21 cellular contexts compared by ENCODE assay signal in genomic region chr11:59000007-59000406, GRCh38.
"Had no signal": no experiment of that assay in that cellular context is flagged by ENCODE, and none has a peak within 500 bp of the region (broad histone marks: within the 10 kb centered on the region; RNA-seq: fewer than 3 reads in every experiment).

No MANE protein-coding gene starts in this region.

- FAIRE-seq: astrocyte, frontal cortex had no signal

- H3K27ac ChIP-seq: left ventricle myocardium inferior, prostate gland, right atrium auricular region, thyroid gland had no signal

- H3K4me3 ChIP-seq: left ventricle myocardium inferior, prostate gland, right atrium auricular region, thyroid gland had no signal

- H3K27me3 ChIP-seq: right atrium auricular region, thyroid gland had no signal

- DNase-seq: activated CD4-positive, alpha-beta T cell treated with anti-CD3 and anti-CD28 coated beads for 4 hours; activated CD4-positive, alpha-beta T cell treated with anti-CD3 and anti-CD28 coated beads, Interleukin-2, amount 50 U/mL, for 48 hours; activated CD4-positive, CD25-positive, alpha-beta regulatory T cell; activated CD8-positive, alpha-beta memory T cell treated with anti-CD3 and anti-CD28 coated beads, Interleukin-2, amount 50 U/mL, for 48 hours; activated naive CD4-positive, alpha-beta T cell treated with Interleukin-2 at 50 U/mL for 16 hours; activated naive CD8-positive, alpha-beta T cell treated with anti-CD3 and anti-CD28 coated beads for 36 hours; activated T-cell treated with anti-CD3 and anti-CD28 coated beads, Interleukin-2, amount 50 U/mL, for 48 hours; cortex of kidney; erythroblast; glutamatergic neuron; hypothalamus; left ventricle myocardium inferior; stimulated activated CD4-positive, alpha-beta T cell treated with anti-CD3 and anti-CD28 coated beads, Interleukin-4, amount 100 ng/mL, for 4 hours; substantia nigra; thyroid gland had no signal

- H3K4me1 ChIP-seq: left ventricle myocardium inferior, prostate gland, right atrium auricular region, thyroid gland had no signal

- H3K36me3 ChIP-seq: left ventricle myocardium inferior, prostate gland, right atrium auricular region, thyroid gland had no signal

- H3K9me3 ChIP-seq: left ventricle myocardium inferior, prostate gland, right atrium auricular region, thyroid gland had no signal

- ATAC-seq: natural killer cell treated with Interleukin-12 subunit alpha and Interleukin-12 subunit beta and Interleukin-15 and Interleukin-18, amount 100 ng/mL, for 72 hours; T-cell had no signal
